In genomic region chr12:71607494-71608330, GRCh38 we compare ENCODE assay signal across 23 cellular contexts. TPM values are rescaled to one million over a fixed set of nuclear protein-coding genes. Genes with fewer than 3 reads are reported as not detected.
DNase-seq lines count a peak whose midpoint lies in the region; ATAC-seq, FAIRE-seq and TF ChIP-seq lines count a peak whose summit lies in the region.
"Had no signal": no experiment of that assay in that cellular context is flagged by ENCODE, and none has a peak within 500 bp of the region (broad histone marks: within the 10 kb centered on the region; RNA-seq: fewer than 3 reads in every experiment).

No MANE protein-coding gene starts in this region.

- peak overlapping the region in 2 of 3 donors; percentile 9 to 74 for H3K27ac Mint-ChIP-seq in CD4-positive, CD25-positive, alpha-beta regulatory T cell
- H3K27ac Mint-ChIP-seq in CD8-positive, alpha-beta memory T cell, result peak overlapping the region in 3 of 8 donors; percentile 0 to 68 (median 2)
- H3K27ac Mint-ChIP-seq: activated T-helper 1 cell treated with anti-CD3 and anti-CD28 coated beads, Interleukin-12 subunit alpha, Interleukin-12 subunit beta, Interleukin-2, Interleukin-4 antibody, amounts not matched to agents 30 ng/mL and 10 ng/mL and 1 ng/mL, durations not matched to agents 14 hours and 24 hours and 36 hours; stimulated activated memory B cell treated with anti-CD40 and anti-IgM and Interleukin-4, amounts not matched to agents 10 μg/mL and 1 μg/mL and 100 μg/mL, for 72 hours; WTC11 had no signal

- no peak overlapping the region for H3K27ac ChIP-seq in CD4-positive, CD25-positive, alpha-beta regulatory T cell (ENCODE audit: insufficient read depth, low read length, poor library complexity, severe bottlenecking)
- peak overlapping the region; percentile 74 for H3K27ac ChIP-seq in cingulate gyrus (ENCODE audit: low read depth, low read length)
- H3K27ac ChIP-seq in CD8-positive, alpha-beta memory T cell (ENCODE audit: low read depth, low read length), result no peak overlapping the region
- H3K27ac ChIP-seq: breast epithelium, GM23248, transverse colon had no signal

- FAIRE-seq in GM19239 (lab: Jason Lieb, UNC), result peak; percentile 8
- FAIRE-seq: endothelial cell of umbilical vein had no signal

- H3K9me3 Mint-ChIP-seq in CD4-positive, CD25-positive, alpha-beta regulatory T cell, result no peaks in the 10 kb centered on the region
- no peaks in the 10 kb centered on the region for H3K9me3 Mint-ChIP-seq in CD8-positive, alpha-beta memory T cell
- H3K9me3 Mint-ChIP-seq: activated T-helper 1 cell treated with anti-CD3 and anti-CD28 coated beads, Interleukin-12 subunit alpha, Interleukin-12 subunit beta, Interleukin-2, Interleukin-4 antibody, amounts not matched to agents 30 ng/mL and 10 ng/mL and 1 ng/mL, durations not matched to agents 14 hours and 24 hours and 36 hours; stimulated activated memory B cell treated with anti-CD40 and anti-IgM and Interleukin-4, amounts not matched to agents 10 μg/mL and 1 μg/mL and 100 μg/mL, for 72 hours; WTC11 had no signal

- no peaks in the 10 kb centered on the region for H3K27me3 Mint-ChIP-seq in CD4-positive, CD25-positive, alpha-beta regulatory T cell
- H3K27me3 Mint-ChIP-seq in CD8-positive, alpha-beta memory T cell, result no peaks in the 10 kb centered on the region
- H3K27me3 Mint-ChIP-seq: stimulated activated memory B cell treated with anti-CD40 and anti-IgM and Interleukin-4, amounts not matched to agents 10 μg/mL and 1 μg/mL and 100 μg/mL, for 72 hours had no signal

- peaks cover 8 to 19% (median 12%) of the 10 kb centered on the region in 4 donors for H3K4me1 Mint-ChIP-seq in CD4-positive, CD25-positive, alpha-beta regulatory T cell
- H3K4me1 Mint-ChIP-seq in CD8-positive, alpha-beta memory T cell, result peaks cover 4 to 15% (median 7%) of the 10 kb centered on the region in 3 donors
- H3K4me1 Mint-ChIP-seq: stimulated activated memory B cell treated with anti-CD40 and anti-IgM and Interleukin-4, amounts not matched to agents 10 μg/mL and 1 μg/mL and 100 μg/mL, for 72 hours; WTC11 had no signal

- H3K36me3 Mint-ChIP-seq in CD4-positive, CD25-positive, alpha-beta regulatory T cell, result peaks cover 32% of the 10 kb centered on the region
- H3K36me3 Mint-ChIP-seq in CD8-positive, alpha-beta memory T cell, result peaks cover 0 to 66% (median 18%) of the 10 kb centered on the region in 3 donors

- ATAC-seq in CD4-positive, CD25-positive, alpha-beta regulatory T cell (ENCODE audit: low read depth in 2 of 2), result no peak
- peak; percentile 61 for ATAC-seq in mucosa of descending colon
- ATAC-seq in stimulated activated naive CD8-positive, alpha-beta T cell treated with anti-CD3 and anti-CD28 coated beads, Interleukin-15, Interleukin-2, amounts not matched to agents 100 U/mL and 50 U/mL, for 24 hours, result no peak
- ATAC-seq in Right ventricle myocardium superior (ENCODE audit: poor library complexity), result no peak
- ATAC-seq: PC-3; right cardiac atrium; stimulated activated memory B cell treated with anti-CD40 and anti-IgM and Interleukin-4, amounts not matched to agents 10 μg/mL and 1 μg/mL and 100 μg/mL, for 72 hours; WTC11 had no signal

- CTCF ChIA-PET in CD8-positive, alpha-beta memory T cell (lab: Charles Lee), result no interaction called here

- intact Hi-C loops in mucosa of descending colon (cut with DNase I, micrococcal nuclease), result no loop called here
- intact Hi-C loops in Right ventricle myocardium superior (cut with DNase I), result no loop called here

- DNase-seq in CD4-positive, CD25-positive, alpha-beta regulatory T cell, result no peak
- no peak for DNase-seq in GM19239 (ENCODE audit: insufficient read length, low spot score)
- no peak for DNase-seq in mucosa of descending colon
- DNase-seq in NCI-H1694 (lab: John Stamatoyannopoulos, UW), result no peak
- no peak for DNase-seq in stimulated activated naive CD8-positive, alpha-beta T cell treated with anti-CD3 and anti-CD28 coated beads, Interleukin-15, Interleukin-2, amounts not matched to agents 100 U/mL and 50 U/mL, for 24 hours
- DNase-seq in CD8-positive, alpha-beta memory T cell, result no peak
- no peak for DNase-seq in Right ventricle myocardium superior
- DNase-seq: COR-L47; GM23248; KG1; NCI-H1048; NCI-H524; PC-3; right cardiac atrium; stimulated activated CD4-positive, alpha-beta T cell treated with anti-CD3 and anti-CD28 coated beads, Interleukin-15, amount 100 ng/mL, for 24 hours; T-helper 2 cell; transverse colon had no signal

- peaks cover 4% of the 10 kb centered on the region for H3K4me1 ChIP-seq in CD4-positive, CD25-positive, alpha-beta regulatory T cell (ENCODE audit: control insufficient read depth, insufficient read depth, low read length, poor library complexity, severe bottlenecking)
- no peaks in the 10 kb centered on the region for H3K4me1 ChIP-seq in mucosa of descending colon (ENCODE audit: low read depth)
- H3K4me1 ChIP-seq in CD8-positive, alpha-beta memory T cell (ENCODE audit: insufficient read depth, low read length), result peaks cover 12% of the 10 kb centered on the region
- H3K4me1 ChIP-seq: breast epithelium, transverse colon had no signal

- H3K4me3 ChIP-seq in CD4-positive, CD25-positive, alpha-beta regulatory T cell (ENCODE audit: low read depth, low read length), result no peak overlapping the region
- no peak overlapping the region for H3K4me3 ChIP-seq in mucosa of descending colon
- no peak overlapping the region for H3K4me3 ChIP-seq in CD8-positive, alpha-beta memory T cell (ENCODE audit: low read length)
- H3K4me3 ChIP-seq: breast epithelium, GM23248, transverse colon had no signal

- H3K36me3 ChIP-seq in CD4-positive, CD25-positive, alpha-beta regulatory T cell (ENCODE audit: control insufficient read depth, insufficient read depth, low read length), result peaks cover 59% of the 10 kb centered on the region
- H3K36me3 ChIP-seq in mucosa of descending colon (ENCODE audit: low read depth), result peaks cover 12% of the 10 kb centered on the region
- peaks cover 20% of the 10 kb centered on the region for H3K36me3 ChIP-seq in CD8-positive, alpha-beta memory T cell (ENCODE audit: insufficient read depth, low read length)
- H3K36me3 ChIP-seq: breast epithelium had no signal

- no peaks in the 10 kb centered on the region for H3K9me3 ChIP-seq in CD4-positive, CD25-positive, alpha-beta regulatory T cell (ENCODE audit: control insufficient read depth in 2 of 2, low read length in 2 of 2)
- no peaks in the 10 kb centered on the region for H3K9me3 ChIP-seq in mucosa of descending colon
- no peaks in the 10 kb centered on the region for H3K9me3 ChIP-seq in CD8-positive, alpha-beta memory T cell (ENCODE audit: low read length)
- H3K9me3 ChIP-seq: breast epithelium, transverse colon had no signal

- POLR2A ChIA-PET in CD8-positive, alpha-beta memory T cell (lab: Charles Lee), result no interaction called here

- H3K27me3 ChIP-seq in CD4-positive, CD25-positive, alpha-beta regulatory T cell (ENCODE audit: control insufficient read depth, insufficient read depth, low read length), result no peaks in the 10 kb centered on the region
- no peaks in the 10 kb centered on the region for H3K27me3 ChIP-seq in CD8-positive, alpha-beta memory T cell (ENCODE audit: insufficient read depth, low read length, poor library complexity, severe bottlenecking)
- H3K27me3 ChIP-seq: breast epithelium, transverse colon had no signal

- H3K4me3 Mint-ChIP-seq in CD4-positive, CD25-positive, alpha-beta regulatory T cell, result no peak overlapping the region
- no peak overlapping the region for H3K4me3 Mint-ChIP-seq in CD8-positive, alpha-beta memory T cell
- H3K4me3 Mint-ChIP-seq: activated T-helper 1 cell treated with anti-CD3 and anti-CD28 coated beads, Interleukin-12 subunit alpha, Interleukin-12 subunit beta, Interleukin-2, Interleukin-4 antibody, amounts not matched to agents 30 ng/mL and 10 ng/mL and 1 ng/mL, durations not matched to agents 14 hours and 24 hours and 36 hours; stimulated activated memory B cell treated with anti-CD40 and anti-IgM and Interleukin-4, amounts not matched to agents 10 μg/mL and 1 μg/mL and 100 μg/mL, for 72 hours; WTC11 had no signal

- TF ChIP-seq CTCF in mucosa of descending colon (IDR thresholded peaks at IDR 0.05), result no peak

RNA-seq across cellular contexts. Expression of gene ZFC3H1, which starts 55.9 kb away (rescaled TPM):
- 155 TPM for total RNA-seq in CD4-positive, CD25-positive, alpha-beta regulatory T cell
- polyA plus RNA-seq in CD4-positive, CD25-positive, alpha-beta regulatory T cell, result 10 to 100 TPM; 20.0 to 33.5 (median 25.5) TPM
- total RNA-seq in mucosa of descending colon (10 to 100 TPM; 49.0 to 64.1 (median 57.0) TPM), Right ventricle myocardium superior (17.9 TPM)
- 10 to 100 TPM; 37.5 to 42.6 TPM for total RNA-seq in CD8-positive, alpha-beta memory T cell
- polyA plus RNA-seq in CD8-positive, alpha-beta memory T cell, result 27.9 TPM

RNA-seq across cellular contexts. Expression of gene THAP2, which starts 56.4 kb away (rescaled TPM):
- total RNA-seq in CD4-positive, CD25-positive, alpha-beta regulatory T cell, result 25.0 TPM
- polyA plus RNA-seq in CD4-positive, CD25-positive, alpha-beta regulatory T cell, result 10 to 100 TPM in 1 of 4 donors, 1 to 10 TPM in 3; 6.7 to 10.7 (median 7.8) TPM
- total RNA-seq in mucosa of descending colon (1 to 10 TPM; 3.2 to 4.6 (median 3.9) TPM), Right ventricle myocardium superior (10.2 TPM)
- total RNA-seq in CD8-positive, alpha-beta memory T cell, result 1 to 10 TPM; 7.8 to 8.6 TPM
- 5.2 TPM for polyA plus RNA-seq in CD8-positive, alpha-beta memory T cell
